In the genomic region with DNA sequence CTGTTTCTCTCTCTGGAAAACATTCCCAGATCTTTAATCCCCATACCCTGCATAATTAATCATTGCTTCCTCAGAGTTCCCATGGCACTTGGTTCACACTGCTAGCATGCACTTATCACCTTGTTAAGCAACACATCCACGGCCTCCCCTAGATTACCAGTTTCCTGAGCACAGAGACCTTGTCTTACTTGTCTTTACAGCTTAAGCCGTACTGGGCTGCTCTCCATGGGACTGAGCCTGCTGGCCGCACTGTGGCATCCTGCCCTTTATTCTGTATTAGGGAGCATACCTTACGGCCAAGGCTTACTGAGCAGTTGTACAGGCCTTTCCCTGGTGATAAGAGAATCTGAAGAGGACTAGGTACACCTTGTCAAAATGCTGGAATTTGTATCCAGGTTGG, we compare ENCODE assay signal across 11 cellular contexts.
A peak's percentile ranks its signal among the peaks of the same experiment; 100 is the strongest.
DNase-seq lines count a peak whose midpoint lies in the region; ATAC-seq, FAIRE-seq and TF ChIP-seq lines count a peak whose summit lies in the region.
"Had no signal": no experiment of that assay in that cellular context is flagged by ENCODE, and none has a peak within 500 bp of the region (broad histone marks: within the 10 kb centered on the region; RNA-seq: fewer than 3 reads in every experiment).

No MANE protein-coding gene starts in this region.

- H3K27me3 Mint-ChIP-seq in MCF 10A (ENCODE audit: insufficient read depth, unreplicated experiment), result no peaks in the 10 kb centered on the region
- H3K27me3 Mint-ChIP-seq: IgD-negative memory B cell had no signal

- ATAC-seq in right cardiac atrium (peak; percentile 77 to 79), HG03139 (IDR thresholded peaks at IDR 0.05; ENCODE audit: unreplicated experiment) (no peak)

- no peaks in the 10 kb centered on the region for H3K36me3 Mint-ChIP-seq in MCF 10A (ENCODE audit: insufficient read depth, unreplicated experiment)
- H3K36me3 Mint-ChIP-seq: IgD-negative memory B cell had no signal

- H3K27ac Mint-ChIP-seq in MCF 10A (ENCODE audit: low read depth, unreplicated experiment), result no peak overlapping the region
- H3K27ac Mint-ChIP-seq: IgD-negative memory B cell had no signal

- H3K27me3 ChIP-seq in MG63 (no peaks in the 10 kb centered on the region), right cardiac atrium (ENCODE audit: control insufficient read depth, insufficient read depth) (no peaks in the 10 kb centered on the region), small intestine (ENCODE audit: control insufficient read depth in 2 of 2, insufficient read depth in 2 of 2, low read length in 2 of 2) (no peaks in the 10 kb centered on the region)

- peak; percentile 85 for DNase-seq in MG63
- peak; percentile 33 for DNase-seq in MCF 10A (ENCODE audit: unreplicated experiment)
- DNase-seq in right cardiac atrium, result peak; percentile 56 to 79 (median 63)
- peak; percentile 69 for DNase-seq in small intestine
- DNase-seq in posterior cingulate gyrus, result no peak
- DNase-seq in NCI-H774 (lab: John Stamatoyannopoulos, UW), result no peak
- DNase-seq in dedifferentiated amniotic fluid mesenchymal stem cell (ENCODE audit: extremely low spot score), result no peak
- DNase-seq: NCI-H526, occipital lobe had no signal

- no peak for TF ChIP-seq CTCF in MCF 10A (IDR thresholded peaks at IDR 0.05; ENCODE audit: unreplicated experiment)

- CTCF ChIA-PET in MCF 10A (lab: Yijun Ruan, JAX), result interaction anchor here (0.6 to 2.7 kb wide), 5 partner anchors 26 to 545 kb away, joined by 3 to 11 read pairs (median 5); no protein-coding TSS in a partner anchor

- POLR2A ChIA-PET in MCF 10A (lab: Yijun Ruan, JAX), result interaction anchor here (1.1 to 3.8 kb wide), 9 partner anchors 12 to 544 kb away, joined by 3 to 50 read pairs (median 8); no protein-coding TSS in a partner anchor

- H3K27ac ChIP-seq in right cardiac atrium (ENCODE audit: low read length), result peak overlapping the region; percentile 94
- H3K27ac ChIP-seq in small intestine (ENCODE audit: low read depth in 1 of 2, low read length in 1 of 2), result peak overlapping the region; percentile 74 to 92

- 25% methylated on average over 4 of the region's 4 CpGs for WGBS in right cardiac atrium
- 21 to 48% (median 28%) methylated on average over 4 of the region's 4 CpGs for WGBS in small intestine, 3 donors

- H3K4me3 ChIP-seq in MG63, result no peak overlapping the region
- no peak overlapping the region for H3K4me3 ChIP-seq in right cardiac atrium (ENCODE audit: low read length)
- H3K4me3 ChIP-seq in small intestine (ENCODE audit: low read depth in 1 of 2, low read length in 2 of 2), result no peak overlapping the region

- H3K9me3 ChIP-seq in MG63 (no peaks in the 10 kb centered on the region), right cardiac atrium (ENCODE audit: control insufficient read depth, low read length) (no peaks in the 10 kb centered on the region), small intestine (ENCODE audit: control insufficient read depth, low read depth) (no peaks in the 10 kb centered on the region)

- H3K4me1 ChIP-seq in right cardiac atrium (ENCODE audit: control insufficient read depth, insufficient read depth, low read length) (peaks cover 19% of the 10 kb centered on the region), small intestine (ENCODE audit: control insufficient read depth in 2 of 2, insufficient read depth in 1 of 2, low read depth in 1 of 2, low read length in 1 of 2) (peaks cover 8 to 38% of the 10 kb centered on the region in 2 donors)

- BruUV-seq in MCF 10A (replicated peaks; lab: Mats Ljungman, UMichigan), result no TSS peak

- peaks cover 48% of the 10 kb centered on the region for H3K4me1 Mint-ChIP-seq in MCF 10A (ENCODE audit: insufficient read depth, unreplicated experiment)

- H3K4me3 Mint-ChIP-seq in MCF 10A (ENCODE audit: unreplicated experiment), result no peak overlapping the region
- H3K4me3 Mint-ChIP-seq: IgD-negative memory B cell had no signal

- intact Hi-C loops in MCF 10A (cut with micrococcal nuclease), result loop anchor here (5.0 to 10.0 kb wide), 3 partner anchors 189 to 444 kb away; partner anchors contain the start of genes JMJD1C and REEP3
- intact Hi-C loops in right cardiac atrium (cut with DNase I), result loop anchor here in 3 of 4 donors (5.0 to 10.0 kb wide), 5 partner anchors 79 to 897 kb away; partner anchors contain the start of genes EGR2 (in 1 of the 3) and JMJD1C (in 1 of the 3)
- intact Hi-C loops in posterior cingulate gyrus (cut with DNase I), result loop anchor here (5.0 to 10.0 kb wide), 2 partner anchors 187 to 494 kb away; partner anchors contain the start of gene REEP3

- H3K36me3 ChIP-seq in MG63 (no peaks in the 10 kb centered on the region), small intestine (ENCODE audit: control insufficient read depth in 2 of 2, insufficient read depth in 2 of 2, low read length in 2 of 2) (no peaks in the 10 kb centered on the region)

- no peak for FAIRE-seq in small intestine (lab: Jason Lieb, UNC)

- H3K9me3 Mint-ChIP-seq in MCF 10A (ENCODE audit: unreplicated experiment), result no peaks in the 10 kb centered on the region
- H3K9me3 Mint-ChIP-seq: IgD-negative memory B cell had no signal

Comparison
In these comparisons a context has a peak if more than half of its experiments do, and no peak if none do; other contexts are left out.
1. DNase-seq: peak in MG63 (single experiment), MCF 10A (single experiment), right cardiac atrium (3 of 3) and small intestine (single experiment); none in posterior cingulate gyrus (0 of 10), NCI-H774 (single experiment) and dedifferentiated amniotic fluid mesenchymal stem cell (single experiment).